In the genomic region with DNA sequence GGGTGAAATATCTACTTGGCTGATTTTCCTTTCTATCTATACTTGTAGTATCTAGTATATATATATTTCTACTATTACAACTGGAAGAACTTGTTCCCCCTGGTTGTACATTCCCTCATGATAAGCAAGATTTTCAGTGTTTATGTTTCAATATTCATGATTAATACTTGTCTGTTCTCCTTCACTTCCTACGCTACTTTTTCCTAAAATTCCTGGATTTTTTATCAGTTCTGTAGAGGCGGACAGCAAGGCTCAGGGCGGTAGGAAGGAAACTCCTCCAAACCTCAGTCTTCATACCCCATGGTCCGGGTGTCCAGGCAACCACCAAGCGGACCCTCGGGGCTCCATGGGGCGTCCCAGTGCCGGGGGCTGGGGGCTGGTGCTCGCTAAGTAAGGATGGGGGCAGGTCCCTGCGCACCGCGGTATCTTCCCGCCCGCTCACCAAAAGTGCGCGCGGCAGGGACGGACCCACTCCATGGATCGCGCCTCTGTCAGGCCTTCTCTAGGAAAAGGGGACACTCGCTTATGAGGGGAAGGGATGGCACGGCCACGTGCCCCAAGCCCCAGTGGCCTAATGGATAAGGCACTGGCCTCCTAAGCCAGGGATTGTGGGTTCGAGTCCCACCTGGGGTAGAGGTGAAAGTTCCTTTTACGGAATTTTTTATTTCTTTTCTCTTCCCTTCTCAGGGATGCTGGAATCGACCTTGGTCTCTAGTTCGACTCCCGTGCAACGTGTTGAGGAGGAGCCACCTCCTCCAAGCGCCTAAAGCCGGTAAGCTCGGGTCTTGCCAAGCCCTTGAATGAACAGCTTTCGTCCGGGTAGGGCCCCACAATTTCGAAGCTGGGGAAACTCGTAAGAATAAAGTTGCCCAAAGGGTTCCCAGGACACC, we compare ENCODE assay signal across 8 cellular contexts. TPM values are rescaled to one million over a fixed set of nuclear protein-coding genes. Genes with fewer than 3 reads are reported as not detected.
DNase-seq lines count a peak whose midpoint lies in the region; ATAC-seq lines count a peak whose summit lies in the region.

No MANE protein-coding gene starts in this region.

- peak; percentile 52 for ATAC-seq in GM18909 (IDR thresholded peaks at IDR 0.05; ENCODE audit: poor library complexity, unreplicated experiment)
- peak; percentile 35 for ATAC-seq in HG03460 (IDR thresholded peaks at IDR 0.05; ENCODE audit: unreplicated experiment)

- DNase-seq in A172 (ENCODE audit: low spot score) = peak; percentile 97
- DNase-seq in NCI-H526 (lab: John Stamatoyannopoulos, UW) = peak; percentile 89 to 93
- peak; percentile 96 for DNase-seq in activated CD4-positive, alpha-beta T cell treated with anti-CD3 and anti-CD28 coated beads, Interleukin-2, amount 50 U/mL, for 24 hours (ENCODE audit: low read depth in 1 of 2, low spot score in 1 of 2)
- DNase-seq in dedifferentiated amniotic fluid mesenchymal stem cell (ENCODE audit: extremely low spot score) = peak; percentile 96
- DNase-seq in left kidney (ENCODE audit: low read depth, low spot score) = peak; percentile 97
- peak; percentile 59 to 93 for DNase-seq in stimulated activated CD4-positive, alpha-beta T cell treated with anti-CD3 and anti-CD28 coated beads, Interleukin-1b, Interleukin-23, amount 100 ng/mL, for 1 hour (ENCODE audit: low read depth in 2 of 2)

RNA-seq across cellular contexts. Expression of a gene that starts 13.2 kb away (rescaled TPM):
- 488 and 584 TPM in 2 replicates for total RNA-seq in A172 (2014; rRNA removed; shearing (Covaris generic))

RNA-seq across cellular contexts. Expression of a gene that starts 13.4 kb away (rescaled TPM):
- total RNA-seq in A172 (2014; rRNA removed; shearing (Covaris generic)) = 25.6 and 25.7 TPM in 2 replicates

RNA-seq across cellular contexts. Expression of a gene that starts 21.1 kb away (rescaled TPM):
- 135 TPM in 2 replicates for total RNA-seq in A172 (2014; rRNA removed; shearing (Covaris generic))

RNA-seq across cellular contexts. Expression of a gene that starts 46.2 kb away (rescaled TPM):
- 24.0 and 26.6 TPM in 2 replicates for total RNA-seq in A172 (2014; rRNA removed; shearing (Covaris generic))

RNA-seq across cellular contexts. Expression of a gene that starts 54.2 kb away (rescaled TPM):
- total RNA-seq in A172 (2014; rRNA removed; shearing (Covaris generic)) = 0.10 TPM in 1 of 2 replicates, not detected in the other

Comparison
In these comparisons a context has a peak if more than half of its experiments do, and no peak if none do; other contexts are left out.
1. Peak in every context shown above with its lines: DNase-seq and ATAC-seq.